In the genomic region with DNA sequence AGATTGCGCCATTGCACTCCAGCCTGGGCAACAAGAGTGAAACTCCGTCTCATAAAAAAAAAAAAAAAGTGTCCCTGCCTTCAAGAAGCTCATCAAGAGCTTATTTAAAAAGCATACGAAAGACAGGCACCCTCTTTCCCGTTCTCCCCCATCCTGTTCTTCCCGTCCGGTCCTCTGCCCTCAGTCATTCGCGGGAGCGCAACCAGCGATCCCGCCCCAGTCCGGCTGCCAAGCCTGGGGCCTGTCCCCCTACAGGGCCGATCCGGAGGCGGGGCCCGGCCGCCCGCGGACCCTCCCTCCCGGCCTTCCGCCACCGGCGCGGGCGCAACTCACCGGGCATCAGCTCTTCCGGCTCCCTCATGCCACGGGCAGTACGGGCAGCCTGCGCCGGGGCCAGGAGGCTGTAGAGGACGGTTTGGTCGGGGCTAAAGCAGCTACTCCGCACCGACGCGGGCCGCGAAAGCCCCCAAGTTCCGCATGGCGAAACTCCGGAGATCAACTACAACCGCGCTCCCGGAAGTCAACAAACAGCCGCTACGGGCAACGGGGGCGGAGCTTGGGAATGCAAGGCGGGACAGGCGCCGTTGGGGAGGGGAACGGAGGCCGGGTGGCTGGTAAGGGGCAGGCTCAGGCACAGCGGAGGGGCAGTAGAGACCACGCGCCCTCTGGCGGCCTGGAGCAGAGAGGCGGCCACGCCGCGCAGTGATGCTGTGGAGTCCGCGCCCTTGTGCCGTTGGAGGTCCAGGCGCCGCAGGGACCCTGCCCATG, we compare ENCODE assay signal across 8 cellular contexts. TPM values are rescaled to one million over a fixed set of nuclear protein-coding genes. Genes with fewer than 3 reads are reported as not detected.
DNase-seq lines count a peak whose midpoint lies in the region; ATAC-seq and TF ChIP-seq lines count a peak whose summit lies in the region.

A gene with protein sequence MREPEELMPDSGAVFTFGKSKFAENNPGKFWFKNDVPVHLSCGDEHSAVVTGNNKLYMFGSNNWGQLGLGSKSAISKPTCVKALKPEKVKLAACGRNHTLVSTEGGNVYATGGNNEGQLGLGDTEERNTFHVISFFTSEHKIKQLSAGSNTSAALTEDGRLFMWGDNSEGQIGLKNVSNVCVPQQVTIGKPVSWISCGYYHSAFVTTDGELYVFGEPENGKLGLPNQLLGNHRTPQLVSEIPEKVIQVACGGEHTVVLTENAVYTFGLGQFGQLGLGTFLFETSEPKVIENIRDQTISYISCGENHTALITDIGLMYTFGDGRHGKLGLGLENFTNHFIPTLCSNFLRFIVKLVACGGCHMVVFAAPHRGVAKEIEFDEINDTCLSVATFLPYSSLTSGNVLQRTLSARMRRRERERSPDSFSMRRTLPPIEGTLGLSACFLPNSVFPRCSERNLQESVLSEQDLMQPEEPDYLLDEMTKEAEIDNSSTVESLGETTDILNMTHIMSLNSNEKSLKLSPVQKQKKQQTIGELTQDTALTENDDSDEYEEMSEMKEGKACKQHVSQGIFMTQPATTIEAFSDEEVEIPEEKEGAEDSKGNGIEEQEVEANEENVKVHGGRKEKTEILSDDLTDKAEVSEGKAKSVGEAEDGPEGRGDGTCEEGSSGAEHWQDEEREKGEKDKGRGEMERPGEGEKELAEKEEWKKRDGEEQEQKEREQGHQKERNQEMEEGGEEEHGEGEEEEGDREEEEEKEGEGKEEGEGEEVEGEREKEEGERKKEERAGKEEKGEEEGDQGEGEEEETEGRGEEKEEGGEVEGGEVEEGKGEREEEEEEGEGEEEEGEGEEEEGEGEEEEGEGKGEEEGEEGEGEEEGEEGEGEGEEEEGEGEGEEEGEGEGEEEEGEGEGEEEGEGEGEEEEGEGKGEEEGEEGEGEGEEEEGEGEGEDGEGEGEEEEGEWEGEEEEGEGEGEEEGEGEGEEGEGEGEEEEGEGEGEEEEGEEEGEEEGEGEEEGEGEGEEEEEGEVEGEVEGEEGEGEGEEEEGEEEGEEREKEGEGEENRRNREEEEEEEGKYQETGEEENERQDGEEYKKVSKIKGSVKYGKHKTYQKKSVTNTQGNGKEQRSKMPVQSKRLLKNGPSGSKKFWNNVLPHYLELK (minus strand): TSS at position 503 of the 768 bp plus-strand sequence. CDS start 142 bp downstream, at position 361.

- peak; percentile 69 for TF ChIP-seq RAD21 in neural cell (conservative IDR thresholded peaks at IDR 0.05)

- peaks cover 21% of the 10 kb centered on the region for H3K4me1 Mint-ChIP-seq in stimulated activated naive CD8-positive, alpha-beta T cell treated with anti-CD3 and anti-CD28 coated beads, Interleukin-15, amount 100 ng/mL, for 72 hours

- H3K4me1 ChIP-seq in ES-I3 (ENCODE audit: insufficient read depth, low read length) = no peaks in the 10 kb centered on the region
- no peaks in the 10 kb centered on the region for H3K4me1 ChIP-seq in RWPE2 (ENCODE audit: insufficient read depth, poor library complexity, severe bottlenecking)

- peak within 1 kb of the TSS; percentile 99 to 100 for H3K27ac Mint-ChIP-seq in stimulated activated naive CD8-positive, alpha-beta T cell treated with anti-CD3 and anti-CD28 coated beads, Interleukin-15, amount 100 ng/mL, for 72 hours

- TF ChIP-seq CTCF in RWPE2 (IDR thresholded peaks at IDR 0.05; ENCODE audit: poor library complexity, severe bottlenecking) (peak; percentile 81), neural cell (IDR thresholded peaks at IDR 0.05; ENCODE audit: poor library complexity, severe bottlenecking) (peak; percentile 77)

- H3K79me2 ChIP-seq in neural cell (replicated peaks; ENCODE audit: insufficient read depth, low read length) = no peaks in the 10 kb centered on the region

- peak; percentile 14 for TF ChIP-seq EP300 in neural cell (conservative IDR thresholded peaks at IDR 0.05; ENCODE audit: poor library complexity, severe bottlenecking)

- H3K36me3 ChIP-seq in ES-I3 (ENCODE audit: insufficient read depth, low read length) = no peaks in the 10 kb centered on the region
- no peaks in the 10 kb centered on the region for H3K36me3 ChIP-seq in H7 (replicated peaks; ENCODE audit: control insufficient read depth, insufficient read depth, low read length)
- no peaks in the 10 kb centered on the region for H3K36me3 ChIP-seq in RWPE2 (ENCODE audit: low read depth)
- H3K36me3 ChIP-seq in neural cell (ENCODE audit: insufficient read depth, low read length) = no peaks in the 10 kb centered on the region

- H3K9me3 ChIP-seq in ES-I3 (ENCODE audit: control insufficient read depth, insufficient read depth, low read length) (no peaks in the 10 kb centered on the region), RWPE2 (ENCODE audit: severe bottlenecking) (no peaks in the 10 kb centered on the region), neural cell (ENCODE audit: low read length) (no peaks in the 10 kb centered on the region)

- H3F3A ChIP-seq in neural cell (ENCODE audit: insufficient read depth, low read length, poor library complexity, severe bottlenecking) = no peaks in the 10 kb centered on the region

- no peaks in the 10 kb centered on the region for H3K27me3 Mint-ChIP-seq in stimulated activated naive CD8-positive, alpha-beta T cell treated with anti-CD3 and anti-CD28 coated beads, Interleukin-15, amount 100 ng/mL, for 72 hours

- peak; percentile 96 for ATAC-seq in RWPE2 (ENCODE audit: low read depth)
- ATAC-seq in stimulated activated naive CD8-positive, alpha-beta T cell treated with anti-CD3 and anti-CD28 coated beads, Interleukin-15, amount 100 ng/mL, for 72 hours = peak; percentile 98

- no peak within 1 kb of the TSS for H3K4me2 ChIP-seq in neural cell (ENCODE audit: low read length)

- H3K4me3 ChIP-seq in H7 (ENCODE audit: insufficient read depth, low read depth, low read length) (peak within 1 kb of the TSS; percentile 73), RWPE2 (ENCODE audit: severe bottlenecking) (peak within 1 kb of the TSS; percentile 79), neural cell (ENCODE audit: low read length) (peak within 1 kb of the TSS; percentile 83)

- DNase-seq in H7 (peak; percentile 90), LoVo (ENCODE audit: low spot score) (peak; percentile 82), RWPE2 (ENCODE audit: low spot score) (peak; percentile 89), fibroblast of the conjunctiva (ENCODE audit: low read depth) (peak; percentile 91)
- DNase-seq in activated effector memory CD4-positive, alpha-beta T cell treated with anti-CD3 and anti-CD28 coated beads, Interleukin-2, amount 50 U/mL, for 16 hours = peak; percentile 96
- peak; percentile 85 to 93 for DNase-seq in stimulated activated naive CD8-positive, alpha-beta T cell treated with anti-CD3 and anti-CD28 coated beads, Interleukin-15, amount 100 ng/mL, for 72 hours

- no peaks in the 10 kb centered on the region for H3K9me2 ChIP-seq in neural cell (ENCODE audit: insufficient read depth, low read length)

- peak within 1 kb of the TSS; percentile 92 to 95 for H3K4me3 Mint-ChIP-seq in stimulated activated naive CD8-positive, alpha-beta T cell treated with anti-CD3 and anti-CD28 coated beads, Interleukin-15, amount 100 ng/mL, for 72 hours

- H3K27me3 ChIP-seq in H7 (ENCODE audit: control insufficient read depth, insufficient read depth, low read length) = no peaks in the 10 kb centered on the region
- H3K27me3 ChIP-seq in RWPE2 (ENCODE audit: insufficient read depth, poor library complexity, severe bottlenecking) = no peaks in the 10 kb centered on the region
- no peaks in the 10 kb centered on the region for H3K27me3 ChIP-seq in neural cell (ENCODE audit: insufficient read depth, low read depth, low read length)

- no peaks in the 10 kb centered on the region for H4K20me1 ChIP-seq in neural cell (ENCODE audit: insufficient read depth)

- H3K9ac ChIP-seq in ES-I3 (ENCODE audit: low read depth, low read length) = peak within 1 kb of the TSS; percentile 89
- H3K9ac ChIP-seq in neural cell (ENCODE audit: low read length) = peak within 1 kb of the TSS; percentile 41

- H2AFZ ChIP-seq in neural cell (ENCODE audit: low read depth, low read length) = peak within 1 kb of the TSS; percentile 51

- H3K27ac ChIP-seq in RWPE2 (ENCODE audit: poor library complexity, severe bottlenecking) = peak within 1 kb of the TSS; percentile 47
- no peak within 1 kb of the TSS for H3K27ac ChIP-seq in neural cell (ENCODE audit: low read length)

- no peaks in the 10 kb centered on the region for H3K9me3 Mint-ChIP-seq in stimulated activated naive CD8-positive, alpha-beta T cell treated with anti-CD3 and anti-CD28 coated beads, Interleukin-15, amount 100 ng/mL, for 72 hours

TF ChIP-seq in neural cell, 6 proteins besides CTCF, POLR2A, EP300 and RAD21:
- TF ChIP-seq EZH2 (IDR thresholded peaks at IDR 0.05; ENCODE audit: borderline replicate concordance, insufficient read depth, low read length, poor library complexity, severe bottlenecking) (no peak), SMC3 (conservative IDR thresholded peaks at IDR 0.05; ENCODE audit: poor library complexity) (peak; percentile 77), MXI1 (conservative IDR thresholded peaks at IDR 0.05; ENCODE audit: poor library complexity, severe bottlenecking) (peak; percentile 87)

RNA-seq across cellular contexts. Expression of the gene that starts here (rescaled TPM):
- total RNA-seq in H7 (2014; rRNA removed; shearing (Covaris generic)) = 6.8 and 7.3 TPM in 2 replicates
- polyA plus RNA-seq in neural cell = 2.8 and 6.5 TPM in 2 replicates
- polyA minus RNA-seq in neural cell = 5.6 and 9.5 TPM in 2 replicates
